ENCODE assay signal across 9 cellular contexts in genomic region chr9:109118802-109119438, GRCh38. TPM values are rescaled to one million over a fixed set of nuclear protein-coding genes. Genes with fewer than 3 reads are reported as not detected.
A peak's percentile ranks its signal among the peaks of the same experiment; 100 is the strongest.
DNase-seq lines count a peak whose midpoint lies in the region; ATAC-seq, FAIRE-seq and TF ChIP-seq lines count a peak whose summit lies in the region.
"Had no signal": no experiment of that assay in that cellular context is flagged by ENCODE, and none has a peak within 500 bp of the region (broad histone marks: within the 10 kb centered on the region; RNA-seq: fewer than 3 reads in every experiment).

No MANE protein-coding gene starts in this region.

- H3K4me3 ChIP-seq in bronchial epithelial cell (ENCODE audit: low read depth, low read length) = peak overlapping the region; percentile 85
- peak overlapping the region; percentile 76 for H3K4me3 ChIP-seq in lower leg skin (ENCODE audit: low read depth, poor library complexity, severe bottlenecking)
- peak overlapping the region; percentile 89 to 96 for H3K4me3 ChIP-seq in tibial artery

- no peak for ATAC-seq in GM19455 (IDR thresholded peaks at IDR 0.05; ENCODE audit: unreplicated experiment)
- ATAC-seq in GM19023 (IDR thresholded peaks at IDR 0.05; ENCODE audit: unreplicated experiment) = no peak

- WGBS in lower leg skin, 2 donors = 0% methylated on average over 18 to 21 of the region's 29 CpGs

- H3K27ac ChIP-seq in tibial artery = peak overlapping the region; percentile 90 to 97

- no peak for FAIRE-seq in bronchial epithelial cell (lab: Jason Lieb, UNC)

- intact Hi-C loops in lower leg skin (cut with DNase I; ENCODE audit: low total_unique reads) = no loop called here
- intact Hi-C loops in tibial artery (cut with DNase I; ENCODE audit: low total_unique reads) = loop anchor here (5.0 to 10.0 kb wide), 2 partner anchors 107 to 184 kb away; partner anchors contain the start of genes ABITRAM, CTNNAL1 and ELP1

- no peak for TF ChIP-seq POLR2A in lower leg skin (IDR thresholded peaks at IDR 0.05)

- TF ChIP-seq CTCF in bronchial epithelial cell (IDR thresholded peaks at IDR 0.05; ENCODE audit: insufficient read depth, low read length, severe bottlenecking) = no peak
- no peak for TF ChIP-seq CTCF in lower leg skin (IDR thresholded peaks at IDR 0.05)
- TF ChIP-seq CTCF in tibial artery (IDR thresholded peaks at IDR 0.05) = no peak

- H3K9me3 ChIP-seq in tibial artery = no peaks in the 10 kb centered on the region

- DNase-seq in EL (peak; percentile 40), NAMALWA (ENCODE audit: low spot score) (peak; percentile 34), bronchial epithelial cell (ENCODE audit: low read depth) (no peak), lower leg skin (ENCODE audit: low spot score in 2 of 2) (no peak), tibial artery (peak in 1 of 2 donors; percentile 66), NCI-H510A treated with DMSO at 0.1 percent for 48 hours (lab: John Stamatoyannopoulos, UW) (no peak)

- H3K27me3 ChIP-seq in bronchial epithelial cell (ENCODE audit: control insufficient read depth, insufficient read depth, low read length) (no peaks in the 10 kb centered on the region), tibial artery (no peaks in the 10 kb centered on the region)

- H3K36me3 ChIP-seq in bronchial epithelial cell (ENCODE audit: control insufficient read depth, insufficient read depth, low read length) = peaks cover 1% of the 10 kb centered on the region
- no peaks in the 10 kb centered on the region for H3K36me3 ChIP-seq in tibial artery

- peaks cover 0 to 51% (median 37%) of the 10 kb centered on the region in 4 donors for H3K4me1 ChIP-seq in tibial artery

RNA-seq across cellular contexts. Expression of gene TMEM245, which starts 0.8 kb away (rescaled TPM):
- total RNA-seq in bronchial epithelial cell = 34.2 and 37.1 TPM in 2 replicates
- 10 to 100 TPM; 35.0 to 57.7 (median 51.1) TPM for total RNA-seq in lower leg skin

RNA-seq across cellular contexts. Expression of gene FRRS1L, which starts 48.1 kb away (rescaled TPM):
- total RNA-seq in bronchial epithelial cell (under 0.01 TPM in 1 of 2 replicates, not detected in the other), lower leg skin (under 1 TPM in 2 of 4 donors, not detected in 2; 0.05 to 0.42 TPM)
- total RNA-seq: T-helper 2 cell treated with Interferon-gamma antibody and Interleukin-4, amounts not matched to agents 100 ng/mL and 5 ng/mL, for 36 hours had no signal

Comparison
In these comparisons a context has a peak if more than half of its experiments do, and no peak if none do; other contexts are left out.
1. DNase-seq: peak in EL (single experiment) and NAMALWA (single experiment); none in bronchial epithelial cell (single experiment), lower leg skin (0 of 2) and NCI-H510A treated with DMSO at 0.1 percent for 48 hours (single experiment).
2. Peak in every context shown above with its lines, with median percentiles within 50 percentile points of each other: H3K4me3 ChIP-seq.